In genomic region chr1:41357451-41358151, GRCh38 we compare ENCODE assay signal across 10 cellular contexts. TPM values are rescaled to one million over a fixed set of nuclear protein-coding genes. Genes with fewer than 3 reads are reported as not detected.
DNase-seq lines count a peak whose midpoint lies in the region; ATAC-seq and TF ChIP-seq lines count a peak whose summit lies in the region.
"Had no signal": no experiment of that assay in that cellular context is flagged by ENCODE, and none has a peak within 500 bp of the region (broad histone marks: within the 10 kb centered on the region; RNA-seq: fewer than 3 reads in every experiment).

No MANE protein-coding gene starts in this region.

- no peak overlapping the region for H3K27ac Mint-ChIP-seq in WTC11

- no peaks in the 10 kb centered on the region for H3K36me3 ChIP-seq in BLaER1
- H3K36me3 ChIP-seq in HUES6 (ENCODE audit: control insufficient read depth, insufficient read depth, low read length) = no peaks in the 10 kb centered on the region
- H3K36me3 ChIP-seq in brain microvascular endothelial cell (replicated peaks) = no peaks in the 10 kb centered on the region

- DNase-seq in WTC11 (ENCODE audit: low spot score) (peak; percentile 17), left kidney (ENCODE audit: low read depth, low spot score) (peak; percentile 71), brain microvascular endothelial cell (no peak), kidney glomerular epithelial cell (lab: John Stamatoyannopoulos, UW) (no peak)
- DNase-seq in stimulated activated naive CD4-positive, alpha-beta T cell (lab: John Stamatoyannopoulos, UW) = no peak
- DNase-seq: activated CD4-positive, alpha-beta T cell treated with anti-CD3 and anti-CD28 coated beads, Interleukin-2, amount 10 ng/mL, durations not matched to agents 7 days and 5 days had no signal

- peaks cover 31% of the 10 kb centered on the region for H3K27me3 Mint-ChIP-seq in WTC11 (ENCODE audit: low read depth)

- peaks cover 62% of the 10 kb centered on the region for H3K4me1 ChIP-seq in BLaER1
- H3K4me1 ChIP-seq in HUES6 (ENCODE audit: control insufficient read depth, insufficient read depth, low read length) = peaks cover 38% of the 10 kb centered on the region

- H3K27me3 ChIP-seq in BLaER1 (peaks cover 13% of the 10 kb centered on the region), HUES6 (ENCODE audit: control insufficient read depth, insufficient read depth, low read length) (peaks cover 60% of the 10 kb centered on the region), brain microvascular endothelial cell (replicated peaks) (peaks cover 12% of the 10 kb centered on the region)

- H3K4me3 ChIP-seq in BLaER1 (peak overlapping the region; percentile 30; the same call in 1 of the 2 replicates), HUES6 (ENCODE audit: low read depth, low read length) (0 out of 2 replicates have a peak overlapping the region, but pooled peaks have one; percentile 24), brain microvascular endothelial cell (ENCODE audit: low read depth, low read length) (no peak overlapping the region)

- ATAC-seq in WTC11 (no peak), HG03159 (IDR thresholded peaks at IDR 0.05; ENCODE audit: unreplicated experiment) (no peak)

- no peaks in the 10 kb centered on the region for H3K36me3 Mint-ChIP-seq in WTC11

- no peak overlapping the region for H3K4me3 Mint-ChIP-seq in WTC11
- H3K4me3 Mint-ChIP-seq: activated CD4-positive, alpha-beta T cell treated with anti-CD3 and anti-CD28 coated beads, Interleukin-2, amount 10 ng/mL, durations not matched to agents 7 days and 5 days had no signal

- H3K4me1 Mint-ChIP-seq in WTC11 = peaks cover 36% of the 10 kb centered on the region

- CTCF ChIA-PET in WTC11 (lab: Charles Lee) = interaction anchor here (0.8 to 4.8 kb wide), 13 partner anchors 14 to 155 kb away, joined by 3 to 37 read pairs (median 6); no protein-coding TSS in a partner anchor

- no peaks in the 10 kb centered on the region for H3K9me3 ChIP-seq in BLaER1
- H3K9me3 ChIP-seq in HUES6 (ENCODE audit: control insufficient read depth, insufficient read depth, low read depth, low read length) = no peaks in the 10 kb centered on the region

- no peaks in the 10 kb centered on the region for H3K9me3 Mint-ChIP-seq in WTC11
- H3K9me3 Mint-ChIP-seq: activated CD4-positive, alpha-beta T cell treated with anti-CD3 and anti-CD28 coated beads, Interleukin-2, amount 10 ng/mL, durations not matched to agents 7 days and 5 days; CD4-positive, alpha-beta T cell had no signal

- POLR2A ChIA-PET in WTC11 (lab: Charles Lee) = no interaction called here

- no peaks in the 10 kb centered on the region; the same call in 1 of the 2 replicates for H4K20me1 ChIP-seq in BLaER1

- peak overlapping the region; percentile 66 for H3K9ac ChIP-seq in BLaER1
- no peak overlapping the region for H3K9ac ChIP-seq in HUES6 (ENCODE audit: low read length)

- H3K4me2 ChIP-seq in BLaER1 = peak overlapping the region; percentile 81

- no peak for TF ChIP-seq CTCF in WTC11 (IDR thresholded peaks at IDR 0.05)
- TF ChIP-seq CTCF in brain microvascular endothelial cell (IDR thresholded peaks at IDR 0.05; ENCODE audit: low read depth, low read length, missing control alignments) = no peak

- H3K27ac ChIP-seq in BLaER1 (peak overlapping the region; percentile 53), HUES6 (ENCODE audit: low read depth, low read length) (no peak overlapping the region), brain microvascular endothelial cell (no peak overlapping the region)

- in situ Hi-C loops in brain microvascular endothelial cell (cut with HindIII; ENCODE audit: low pct_ligation_motif_present, low sequenced_read_pairs) = no loop called here

TF ChIP-seq in WTC11, 78 proteins besides CTCF, POLR2A, EP300 and RAD21:
- TF ChIP-seq STAT6 (CRISPR knock-in tag; conservative IDR thresholded peaks at IDR 0.05; ENCODE audit: low read depth) (no peak), ZNF281 (CRISPR knock-in tag; IDR thresholded peaks at IDR 0.05) (no peak), MYBL2 (CRISPR knock-in tag; IDR thresholded peaks at IDR 0.05) (no peak), ZNF671 (CRISPR knock-in tag; IDR thresholded peaks at IDR 0.05) (no peak), E2F1 (CRISPR knock-in tag; IDR thresholded peaks at IDR 0.05) (no peak), TEAD1 (CRISPR knock-in tag; IDR thresholded peaks at IDR 0.05) (no peak), ZNF317 (CRISPR knock-in tag; IDR thresholded peaks at IDR 0.05; ENCODE audit: borderline replicate concordance, low read depth) (no peak), PREB (CRISPR knock-in tag; IDR thresholded peaks at IDR 0.05; ENCODE audit: borderline replicate concordance) (no peak)

RNA-seq across cellular contexts. Expression of gene FOXO6, which starts 3.6 kb away (rescaled TPM):
- 5.4 to 7.4 TPM (median 7.0 TPM) in 3 replicates for total RNA-seq in WTC11 (2021)
- total RNA-seq: activated CD4-positive, alpha-beta T cell treated with anti-CD3 and anti-CD28 coated beads, Interleukin-2, amount 10 ng/mL, durations not matched to agents 7 days and 5 days had no signal

Comparison
In these comparisons a context has a peak if more than half of its experiments do, and no peak if none do; other contexts are left out.
1. DNase-seq: peak in WTC11 (single experiment) and left kidney (single experiment); none in stimulated activated naive CD4-positive, alpha-beta T cell (0 of 6), brain microvascular endothelial cell (single experiment) and kidney glomerular epithelial cell (single experiment).